8 cellular contexts compared by ENCODE assay signal in genomic region chr20:36542019-36542488, GRCh38. TPM values are rescaled to one million over a fixed set of nuclear protein-coding genes. Genes with fewer than 3 reads are reported as not detected.
DNase-seq lines count a peak whose midpoint lies in the region; ATAC-seq and TF ChIP-seq lines count a peak whose summit lies in the region.

No MANE protein-coding gene starts in this region.

- no peaks in the 10 kb centered on the region for H3K4me1 ChIP-seq in HAP-1
- peaks cover 5 to 67% (median 45%) of the 10 kb centered on the region in 4 donors for H3K4me1 ChIP-seq in stomach

- no peak for TF ChIP-seq POLR2A in stomach (IDR thresholded peaks at IDR 0.05)

- no peak for TF ChIP-seq EP300 in stomach (IDR thresholded peaks at IDR 0.05)

- peak in 5 of 7 experiments; percentile 21 to 35 (median 33) for TF ChIP-seq CTCF in stomach (IDR thresholded peaks at IDR 0.05)

- H3K4me3 ChIP-seq in HAP-1 (no peak overlapping the region), iPS-18c (ENCODE audit: insufficient read depth, low read depth, low read length) (peak overlapping the region; percentile 67), stomach (peak overlapping the region; percentile 62 to 77 (median 72))

- in situ Hi-C loops in HAP-1 (cut with MboI; ENCODE audit: low sequenced_read_pairs) = no loop called here

- 32 to 64% (median 54%) methylated on average over 4 to 7 of the region's 7 CpGs for WGBS in stomach, 5 donors

- DNase-seq in HAP-1 (ENCODE audit: low spot score in 2 of 2) (peak; percentile 5 to 55), amniotic epithelial cell (ENCODE audit: low read depth) (peak; percentile 69), stomach (no peak), activated gamma-delta T cell (lab: John Stamatoyannopoulos, UW) (no peak), NOMO-1 (lab: John Stamatoyannopoulos, UW; ENCODE audit: unreplicated experiment in 2 of 2) (no peak), NCI-H128 (lab: John Stamatoyannopoulos, UW; ENCODE audit: unreplicated experiment) (no peak)

- intact Hi-C loops in stomach (cut with DNase I; ENCODE audit: low total_unique reads) = no loop called here

- H3K27me3 ChIP-seq in HAP-1 (ENCODE audit: low read depth) (no peaks in the 10 kb centered on the region), stomach (no peaks in the 10 kb centered on the region)

- H3K27ac ChIP-seq in stomach = peak overlapping the region; percentile 12 to 93 (median 91)

- H3K36me3 ChIP-seq in HAP-1 (replicated peaks) (no peaks in the 10 kb centered on the region), stomach (peaks cover 0 to 24% (median 10%) of the 10 kb centered on the region in 4 donors)

- no peaks in the 10 kb centered on the region for H3K9me3 ChIP-seq in HAP-1
- H3K9me3 ChIP-seq in iPS-18c (ENCODE audit: control insufficient read depth, insufficient read depth, low read length) = peaks cover 2% of the 10 kb centered on the region
- no peaks in the 10 kb centered on the region for H3K9me3 ChIP-seq in stomach

- ATAC-seq in HG03108 (IDR thresholded peaks at IDR 0.05; ENCODE audit: unreplicated experiment) = no peak

RNA-seq across cellular contexts. Expression of gene MYL9, which starts 0.7 kb away (rescaled TPM):
- 100 to 1,000 TPM in 4 of 5 donors, 10 to 100 TPM in 1; 33.0 to 738 (median 258) TPM for total RNA-seq in stomach
- 100 to 1,000 TPM; 101 to 941 (median 189) TPM for polyA plus RNA-seq in stomach

RNA-seq across cellular contexts. Expression of gene TGIF2, which starts 31.3 kb away (rescaled TPM):
- 10 to 100 TPM in 4 of 5 donors, not detected in 1; 14.9 to 24.6 (median 18.7) TPM for total RNA-seq in stomach
- polyA plus RNA-seq in stomach = 1 to 10 TPM; 4.6 to 5.2 (median 4.8) TPM

Comparison
In these comparisons a context has a peak if more than half of its experiments do, and no peak if none do; other contexts are left out.
1. DNase-seq: peak in HAP-1 (2 of 2) and amniotic epithelial cell (single experiment); none in stomach (single experiment), activated gamma-delta T cell (single experiment), NOMO-1 (0 of 2) and NCI-H128 (single experiment).